Comparison of ENCODE assay signal across 1 cellular context in genomic region chr18:37188016-37188791, GRCh38.
TF ChIP-seq lines count a peak whose summit lies in the region.

No MANE protein-coding gene starts in this region.

TF ChIP-seq in H1, 55 proteins besides CTCF, POLR2A, EP300 and RAD21 (continued from another document):
- no peak for TF ChIP-seq CHD7 (IDR thresholded peaks at IDR 0.05; ENCODE audit: insufficient replicate concordance, low read length)
- no peak for TF ChIP-seq RNF2 (IDR thresholded peaks at IDR 0.05; ENCODE audit: borderline replicate concordance, low read depth, low read length, missing control alignments, poor library complexity, severe bottlenecking)
- TF ChIP-seq NRF1 (IDR thresholded peaks at IDR 0.05; ENCODE audit: low read depth, low read length) = no peak
- no peak for TF ChIP-seq KDM1A (IDR thresholded peaks at IDR 0.05; ENCODE audit: borderline replicate concordance, low read length)
- no peak for TF ChIP-seq MAX (IDR thresholded peaks at IDR 0.05)
- no peak for TF ChIP-seq CTBP2 (IDR thresholded peaks at IDR 0.05; ENCODE audit: borderline replicate concordance, insufficient read depth, insufficient read length, low read length)
- no peak for TF ChIP-seq HDAC2 (IDR thresholded peaks at IDR 0.05; ENCODE audit: borderline replicate concordance in 1 of 2, low read depth in 2 of 2, low read length in 2 of 2)
- TF ChIP-seq EGR1 (IDR thresholded peaks at IDR 0.05; ENCODE audit: borderline replicate concordance, low read depth, low read length) = no peak
- no peak for TF ChIP-seq YY1 (IDR thresholded peaks at IDR 0.05; ENCODE audit: low read depth, low read length)
- no peak for TF ChIP-seq BACH1 (IDR thresholded peaks at IDR 0.05; ENCODE audit: low read length)
